Comparison of ENCODE assay signal across 15 cellular contexts in genomic region chr1:20248954-20249612, GRCh38. TPM values are rescaled to one million over a fixed set of nuclear protein-coding genes. Genes with fewer than 3 reads are reported as not detected.
DNase-seq lines count a peak whose midpoint lies in the region; ATAC-seq and TF ChIP-seq lines count a peak whose summit lies in the region.
"Had no signal": no experiment of that assay in that cellular context is flagged by ENCODE, and none has a peak within 500 bp of the region (broad histone marks: within the 10 kb centered on the region; RNA-seq: fewer than 3 reads in every experiment).

No MANE protein-coding gene starts in this region.

- POLR2A ChIA-PET in activated CD4-positive, alpha-beta T cell treated with anti-CD3 and anti-CD28 coated beads, Interleukin-2, amount 10 ng/mL, durations not matched to agents 7 days and 5 days (lab: Charles Lee): no interaction called here

- no peaks in the 10 kb centered on the region for H3K36me3 ChIP-seq in MM.1S (replicated peaks; ENCODE audit: insufficient read depth, low read length)
- H3K36me3 ChIP-seq in endodermal cell (ENCODE audit: control insufficient read depth, insufficient read depth, low read length): no peaks in the 10 kb centered on the region
- H3K36me3 ChIP-seq: gastrocnemius medialis, SJCRH30 had no signal

- TF ChIP-seq CTCF in MM.1S (IDR thresholded peaks at IDR 0.05; ENCODE audit: low read length) (no peak), endodermal cell (conservative IDR thresholded peaks at IDR 0.05) (no peak)

- H3K79me2 ChIP-seq in MM.1S (ENCODE audit: low read length): no peaks in the 10 kb centered on the region
- H3K79me2 ChIP-seq: parathyroid adenoma had no signal

- H3K9me3 ChIP-seq in MM.1S (replicated peaks; ENCODE audit: insufficient read depth, low read length) (no peaks in the 10 kb centered on the region), endodermal cell (ENCODE audit: control insufficient read depth, low read length) (no peaks in the 10 kb centered on the region)
- H3K9me3 ChIP-seq: gastrocnemius medialis, SJCRH30 had no signal

- peak; percentile 92 for ATAC-seq in central memory CD8-positive, alpha-beta T cell (replicated peaks; ENCODE audit: extremely low read depth, poor library complexity, severe bottlenecking)
- ATAC-seq: gastrocnemius medialis, K562 had no signal

- peak overlapping the region; percentile 50 for H3K4me3 Mint-ChIP-seq in activated CD4-positive, alpha-beta T cell treated with anti-CD3 and anti-CD28 coated beads, Interleukin-2, amount 10 ng/mL, durations not matched to agents 7 days and 5 days
- H3K4me3 Mint-ChIP-seq in central memory CD8-positive, alpha-beta T cell: peak overlapping the region; percentile 50
- no peak overlapping the region for H3K4me3 Mint-ChIP-seq in endodermal cell

- H2AFZ ChIP-seq in MM.1S (ENCODE audit: low read length): no peak overlapping the region

- H3K36me3 Mint-ChIP-seq in activated CD4-positive, alpha-beta T cell treated with anti-CD3 and anti-CD28 coated beads, Interleukin-2, amount 10 ng/mL, durations not matched to agents 7 days and 5 days (ENCODE audit: low read depth): peaks cover 3% of the 10 kb centered on the region
- H3K36me3 Mint-ChIP-seq in central memory CD8-positive, alpha-beta T cell (ENCODE audit: insufficient read depth): no peaks in the 10 kb centered on the region
- no peaks in the 10 kb centered on the region for H3K36me3 Mint-ChIP-seq in endodermal cell (ENCODE audit: low read depth)

- H3F3A ChIP-seq in MM.1S (ENCODE audit: insufficient read depth, low read length): no peaks in the 10 kb centered on the region; the same call in 1 of the 2 replicates

- peak overlapping the region; percentile 94 for H3K27ac Mint-ChIP-seq in activated CD4-positive, alpha-beta T cell treated with anti-CD3 and anti-CD28 coated beads, Interleukin-2, amount 10 ng/mL, durations not matched to agents 7 days and 5 days
- H3K27ac Mint-ChIP-seq in central memory CD8-positive, alpha-beta T cell (ENCODE audit: low read depth): peak overlapping the region; percentile 80
- H3K27ac Mint-ChIP-seq in endodermal cell: no peak overlapping the region

- H3K9me3 Mint-ChIP-seq in activated CD4-positive, alpha-beta T cell treated with anti-CD3 and anti-CD28 coated beads, Interleukin-2, amount 10 ng/mL, durations not matched to agents 7 days and 5 days: no peaks in the 10 kb centered on the region
- H3K9me3 Mint-ChIP-seq in central memory CD8-positive, alpha-beta T cell: no peaks in the 10 kb centered on the region
- no peaks in the 10 kb centered on the region for H3K9me3 Mint-ChIP-seq in endodermal cell

- no peaks in the 10 kb centered on the region for H3K9me2 ChIP-seq in MM.1S (replicated peaks; ENCODE audit: insufficient read depth, low read length)

- H3K4me1 Mint-ChIP-seq in activated CD4-positive, alpha-beta T cell treated with anti-CD3 and anti-CD28 coated beads, Interleukin-2, amount 10 ng/mL, durations not matched to agents 7 days and 5 days: peaks cover 23% of the 10 kb centered on the region
- H3K4me1 Mint-ChIP-seq in central memory CD8-positive, alpha-beta T cell: peaks cover 17% of the 10 kb centered on the region
- H3K4me1 Mint-ChIP-seq in endodermal cell: peaks cover 11% of the 10 kb centered on the region

- CTCF ChIA-PET in activated CD4-positive, alpha-beta T cell treated with anti-CD3 and anti-CD28 coated beads, Interleukin-2, amount 10 ng/mL, durations not matched to agents 7 days and 5 days (lab: Charles Lee): no interaction called here

- H3K27me3 ChIP-seq in MM.1S (replicated peaks; ENCODE audit: insufficient read depth, low read length) (peaks cover 87% of the 10 kb centered on the region), endodermal cell (ENCODE audit: control insufficient read depth, insufficient read depth, low read length, poor library complexity, severe bottlenecking) (peaks cover 2% of the 10 kb centered on the region)

- H3K4me3 ChIP-seq in MM.1S (ENCODE audit: low read length): no peak overlapping the region
- no peak overlapping the region for H3K4me3 ChIP-seq in endodermal cell (ENCODE audit: low read length)
- H3K4me3 ChIP-seq: coronary artery, gastrocnemius medialis, K562, SJCRH30 had no signal

- H3K9ac ChIP-seq in MM.1S (ENCODE audit: low read length): no peak overlapping the region
- H3K9ac ChIP-seq in endodermal cell (ENCODE audit: extremely low read depth, low read length, poor library complexity, severe bottlenecking): no peak overlapping the region
- H3K9ac ChIP-seq: parathyroid adenoma had no signal

- H3K4me1 ChIP-seq in MM.1S (ENCODE audit: low read length): no peaks in the 10 kb centered on the region
- no peaks in the 10 kb centered on the region for H3K4me1 ChIP-seq in endodermal cell (ENCODE audit: control insufficient read depth, insufficient read depth, low read length)
- H3K4me1 ChIP-seq: gastrocnemius medialis, SJCRH30 had no signal

- whole genome bisulfite sequencing in endodermal cell (ENCODE audit: insufficient coverage in 1 of 2, insufficient read length in 1 of 2), 2 experiments: 90 to 100% methylated on average over 4 of the region's 4 CpGs

- H3K27ac ChIP-seq in MM.1S (ENCODE audit: low read length) (no peak overlapping the region), endodermal cell (ENCODE audit: low read depth, low read length) (no peak overlapping the region)
- H3K27ac ChIP-seq: coronary artery, gastrocnemius medialis, parathyroid adenoma, SJCRH30 had no signal

- no peaks in the 10 kb centered on the region for H4K20me1 ChIP-seq in MM.1S (ENCODE audit: insufficient read depth, low read length)

- intact Hi-C loops in posterior vena cava (cut with DNase I) (loop anchor here in 1 of 2 donors (1.0 kb wide), 1 partner anchor 22 kb away; no protein-coding TSS in a partner anchor), posterior cingulate gyrus (cut with DNase I) (no loop called here)

- no peak overlapping the region for H3K4me2 ChIP-seq in MM.1S (ENCODE audit: low read depth, low read length)

- H3K27me3 Mint-ChIP-seq in activated CD4-positive, alpha-beta T cell treated with anti-CD3 and anti-CD28 coated beads, Interleukin-2, amount 10 ng/mL, durations not matched to agents 7 days and 5 days: peaks cover 5% of the 10 kb centered on the region
- H3K27me3 Mint-ChIP-seq in central memory CD8-positive, alpha-beta T cell: no peaks in the 10 kb centered on the region
- peaks cover 21% of the 10 kb centered on the region for H3K27me3 Mint-ChIP-seq in endodermal cell (ENCODE audit: insufficient read depth)

- DNase-seq in MM.1S (peak; percentile 24), posterior vena cava (ENCODE audit: low spot score) (no peak), GM03348 (ENCODE audit: low spot score) (no peak), posterior cingulate gyrus (no peak), endodermal cell (no peak)
- DNase-seq in activated CD4-positive, alpha-beta T cell treated with anti-CD3 and anti-CD28 coated beads, Interleukin-2, amount 10 ng/mL, durations not matched to agents 7 days and 5 days: peak; percentile 48
- no peak for DNase-seq in central memory CD8-positive, alpha-beta T cell (ENCODE audit: low spot score in 2 of 2)
- peak; percentile 17 to 33 (median 21) for DNase-seq in stimulated activated CD4-positive, alpha-beta T cell treated with anti-CD3 and anti-CD28 coated beads, TNF-alpha, amount 100 ng/mL, for 48 hours (ENCODE audit: low read depth in 3 of 3)
- DNase-seq: gastrocnemius medialis, SJCRH30 had no signal

RNA-seq across cellular contexts. Expression of gene VWA5B1, which starts 41.6 kb away (rescaled TPM):
- under 1 TPM in 1 of 2 experiments, not detected in 1; 0.15 TPM for total RNA-seq in activated CD4-positive, alpha-beta T cell treated with anti-CD3 and anti-CD28 coated beads, Interleukin-2, amount 10 ng/mL, durations not matched to agents 7 days and 5 days
- total RNA-seq in posterior vena cava (not detected), endodermal cell (under 1 TPM in 1 of 2 donors, not detected in 1; 0.44 TPM)
- polyA plus RNA-seq in endodermal cell (2013, experiment 1 of 2): 0.46 TPM
- 0.33 TPM for polyA plus RNA-seq in endodermal cell (2013, experiment 2 of 2)
- total RNA-seq: K562, liver, NCI-H460, SJCRH30 had no signal
- polyA plus RNA-seq: K562, liver had no signal

Comparison
In these comparisons a context has a peak if more than half of its experiments do, and no peak if none do; other contexts are left out.
1. DNase-seq: peak in MM.1S (single experiment), activated CD4-positive, alpha-beta T cell treated with anti-CD3 and anti-CD28 coated beads, Interleukin-2, amount 10 ng/mL, durations not matched to agents 7 days and 5 days (single experiment) and stimulated activated CD4-positive, alpha-beta T cell treated with anti-CD3 and anti-CD28 coated beads, TNF-alpha, amount 100 ng/mL, for 48 hours (3 of 3); none in central memory CD8-positive, alpha-beta T cell (0 of 2), posterior vena cava (single experiment), GM03348 (single experiment), posterior cingulate gyrus (0 of 10) and endodermal cell (single experiment).